9 cellular contexts compared by ENCODE assay signal in the genomic region with DNA sequence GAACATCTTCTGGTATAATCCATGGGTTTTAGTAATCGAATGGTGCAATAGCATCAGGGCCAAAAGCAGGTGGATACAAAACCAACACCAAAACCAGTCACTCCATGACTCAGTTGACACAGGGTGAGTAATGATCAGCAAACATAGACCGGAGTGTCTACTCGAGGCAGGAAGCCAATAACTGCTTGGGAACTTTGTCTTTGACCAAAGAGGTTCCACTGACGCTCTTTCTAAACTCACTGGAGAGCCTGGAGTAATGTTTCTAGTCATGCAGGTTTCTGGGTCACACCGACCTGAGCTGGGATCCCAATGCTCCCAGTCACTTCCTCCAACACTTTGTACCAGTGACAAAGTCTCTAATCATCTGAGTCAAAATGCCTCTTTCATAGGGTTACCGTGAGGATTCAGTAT. TPM values are rescaled to one million over a fixed set of nuclear protein-coding genes. Genes with fewer than 3 reads are reported as not detected.
DNase-seq lines count a peak whose midpoint lies in the region; ATAC-seq and TF ChIP-seq lines count a peak whose summit lies in the region.
"Had no signal": no experiment of that assay in that cellular context is flagged by ENCODE, and none has a peak within 500 bp of the region (broad histone marks: within the 10 kb centered on the region; RNA-seq: fewer than 3 reads in every experiment).

No MANE protein-coding gene starts in this region.

- H3K4me1 ChIP-seq in left ventricle myocardium inferior (no peaks in the 10 kb centered on the region), right cardiac atrium (ENCODE audit: control insufficient read depth, insufficient read depth, low read length) (no peaks in the 10 kb centered on the region)

- H3K36me3 ChIP-seq in left ventricle myocardium inferior: no peaks in the 10 kb centered on the region

- TF ChIP-seq CTCF in C4-2B (conservative IDR thresholded peaks at IDR 0.05) (no peak), left ventricle myocardium inferior (IDR thresholded peaks at IDR 0.05; ENCODE audit: borderline replicate concordance) (no peak)

- WGBS in right cardiac atrium: 91% methylated on average over 6 of the region's 6 CpGs

- no peaks in the 10 kb centered on the region for H3K27me3 ChIP-seq in left ventricle myocardium inferior (ENCODE audit: low read depth)
- H3K27me3 ChIP-seq in right cardiac atrium (ENCODE audit: control insufficient read depth, insufficient read depth): no peaks in the 10 kb centered on the region

- H3K4me3 ChIP-seq in left ventricle myocardium inferior (no peak overlapping the region), right cardiac atrium (ENCODE audit: low read length) (no peak overlapping the region)

- intact Hi-C loops in left ventricle myocardium inferior (cut with micrococcal nuclease): no loop called here
- intact Hi-C loops in right cardiac atrium (cut with DNase I): no loop called here

- H3K9me3 ChIP-seq in left ventricle myocardium inferior (replicated peaks): no peaks in the 10 kb centered on the region
- no peaks in the 10 kb centered on the region for H3K9me3 ChIP-seq in right cardiac atrium (ENCODE audit: control insufficient read depth, low read length)

- peak; percentile 54 for ATAC-seq in GM19452 (IDR thresholded peaks at IDR 0.05; ENCODE audit: unreplicated experiment)
- no peak for ATAC-seq in right cardiac atrium

- DNase-seq in HK-2 (ENCODE audit: unreplicated experiment): peak; percentile 49
- peak; percentile 99 for DNase-seq in epithelial cell of prostate (ENCODE audit: low read depth, low spot score)
- DNase-seq in DMS114 treated with DMSO at 0.1 percent for 48 hours (lab: John Stamatoyannopoulos, UW; ENCODE audit: unreplicated experiment): no peak
- no peak for DNase-seq in pons (ENCODE audit: low spot score)
- DNase-seq in left ventricle myocardium inferior: no peak
- no peak for DNase-seq in right cardiac atrium
- DNase-seq: activated naive CD8-positive, alpha-beta T cell treated with anti-CD3 and anti-CD28 coated beads, Interleukin-2, amount 10 ng/mL, durations not matched to agents 7 days and 5 days had no signal

- H3K27ac ChIP-seq in C4-2B (peak overlapping the region; percentile 40; the same call in 1 of the 2 replicates), epithelial cell of prostate (peak overlapping the region; percentile 93), left ventricle myocardium inferior (replicated peaks) (no peak overlapping the region), right cardiac atrium (ENCODE audit: low read length) (no peak overlapping the region)

RNA-seq across cellular contexts. Expression of a gene that starts 30.9 kb away (rescaled TPM):
- 0.22 TPM for total RNA-seq in left ventricle myocardium inferior
- under 1 TPM; 0.31 to 0.82 (median 0.65) TPM for total RNA-seq in right cardiac atrium
- 0.36 TPM for polyA plus RNA-seq in right cardiac atrium

Comparison
In these comparisons a context has a peak if more than half of its experiments do, and no peak if none do; other contexts are left out.
1. H3K27ac ChIP-seq: peak in C4-2B (single experiment) and epithelial cell of prostate (single experiment); none in left ventricle myocardium inferior (single experiment) and right cardiac atrium (single experiment).
2. DNase-seq: peak in HK-2 (single experiment) and epithelial cell of prostate (single experiment); none in DMS114 treated with DMSO at 0.1 percent for 48 hours (single experiment), pons (single experiment), left ventricle myocardium inferior (single experiment) and right cardiac atrium (0 of 3).